Comparison of ENCODE assay signal across 18 cellular contexts in genomic region chr9:95101326-95101725, GRCh38.
DNase-seq lines count a peak whose midpoint lies in the region; ATAC-seq and TF ChIP-seq lines count a peak whose summit lies in the region.
"Had no signal": no experiment of that assay in that cellular context is flagged by ENCODE, and none has a peak within 500 bp of the region (broad histone marks: within the 10 kb centered on the region; RNA-seq: fewer than 3 reads in every experiment).

No MANE protein-coding gene starts in this region.

- peaks cover 0 to 37% (median 23%) of the 10 kb centered on the region in 4 donors for H3K36me3 ChIP-seq in stomach

- TF ChIP-seq POLR2A in stomach (IDR thresholded peaks at IDR 0.05): no peak

- peak overlapping the region; percentile 90 for H3K27ac Mint-ChIP-seq in mesothelial cell of epicardium
- H3K27ac Mint-ChIP-seq: activated T-helper 17 cell treated with anti-CD3 and anti-CD28 coated beads, Interleukin-2, amount 50 U/mL, for 72 hours; CD4-positive, alpha-beta memory T cell had no signal

- H3K4me1 ChIP-seq in stomach: peaks cover 23 to 88% (median 58%) of the 10 kb centered on the region in 4 donors

- TF ChIP-seq EP300 in stomach (IDR thresholded peaks at IDR 0.05): no peak

- H3K27me3 ChIP-seq in stomach: no peaks in the 10 kb centered on the region

- no peaks in the 10 kb centered on the region for H3K9me3 ChIP-seq in stomach

- 89 to 96% (median 95%) methylated on average over 12 of the region's 12 CpGs for WGBS in stomach, 5 donors

- peaks cover 18% of the 10 kb centered on the region for H3K36me3 Mint-ChIP-seq in mesothelial cell of epicardium

- no peak for TF ChIP-seq CTCF in VCaP (conservative IDR thresholded peaks at IDR 0.05)
- TF ChIP-seq CTCF in epithelial cell of esophagus (IDR thresholded peaks at IDR 0.05; ENCODE audit: insufficient read depth, low read depth, low read length, missing control alignments): no peak
- TF ChIP-seq CTCF in mesothelial cell of epicardium (IDR thresholded peaks at IDR 0.05; ENCODE audit: unreplicated experiment): no peak
- TF ChIP-seq CTCF in stomach (IDR thresholded peaks at IDR 0.05): no peak

- H3K4me3 ChIP-seq in epithelial cell of esophagus (ENCODE audit: low read length) (no peak overlapping the region), stomach (no peak overlapping the region)
- H3K4me3 ChIP-seq: lung had no signal

- no peak for ATAC-seq in GM18861 (IDR thresholded peaks at IDR 0.05; ENCODE audit: unreplicated experiment)
- ATAC-seq: activated T-helper 17 cell treated with anti-CD3 and anti-CD28 coated beads, Interleukin-2, amount 50 U/mL, for 72 hours; effector memory CD8-positive, alpha-beta T cell; HepG2; naive thymus-derived CD8-positive, alpha-beta T cell had no signal

- H3K4me1 Mint-ChIP-seq in mesothelial cell of epicardium: peaks cover 42% of the 10 kb centered on the region
- H3K4me1 Mint-ChIP-seq: activated T-helper 17 cell treated with anti-CD3 and anti-CD28 coated beads, Interleukin-2, amount 50 U/mL, for 72 hours; CD4-positive, alpha-beta memory T cell had no signal

- H3K27ac ChIP-seq in VCaP: peak overlapping the region; percentile 68
- H3K27ac ChIP-seq in stomach: peak overlapping the region in 3 of 5 donors; percentile 54 to 64 (median 63)

- no peak overlapping the region for H3K4me3 Mint-ChIP-seq in mesothelial cell of epicardium
- H3K4me3 Mint-ChIP-seq: activated T-helper 17 cell treated with anti-CD3 and anti-CD28 coated beads, Interleukin-2, amount 50 U/mL, for 72 hours; CD4-positive, alpha-beta memory T cell; effector memory CD8-positive, alpha-beta T cell; naive thymus-derived CD8-positive, alpha-beta T cell had no signal

- intact Hi-C loops in stomach (cut with DNase I; ENCODE audit: low total_unique reads): no loop called here

- H3K9me3 Mint-ChIP-seq in mesothelial cell of epicardium: no peaks in the 10 kb centered on the region
- H3K9me3 Mint-ChIP-seq: activated T-helper 17 cell treated with anti-CD3 and anti-CD28 coated beads, Interleukin-2, amount 50 U/mL, for 72 hours; CD4-positive, alpha-beta memory T cell; effector memory CD8-positive, alpha-beta T cell; naive thymus-derived CD8-positive, alpha-beta T cell had no signal

- DNase-seq in epithelial cell of esophagus (ENCODE audit: low read depth): peak; percentile 84
- no peak for DNase-seq in mesothelial cell of epicardium (ENCODE audit: low spot score in 2 of 2, unreplicated experiment in 2 of 2)
- no peak for DNase-seq in stomach
- no peak for DNase-seq in DMS53 treated with DMSO at 0.1 percent for 48 hours (lab: John Stamatoyannopoulos, UW; ENCODE audit: unreplicated experiment)
- DNase-seq in stimulated activated CD4-positive, alpha-beta T cell treated with anti-CD3 and anti-CD28 coated beads, Interleukin-12 subunit alpha, Interleukin-12 subunit beta, amount 100 ng/mL, for 4 hours: no peak
- DNase-seq in activated naive CD4-positive, alpha-beta T cell treated with Interleukin-2 at 50 U/mL for 16 hours: no peak
- DNase-seq: activated CD4-positive, alpha-beta T cell treated with anti-CD3 and anti-CD28 coated beads for 1 hour; CD4-positive, alpha-beta memory T cell; cerebellar nuclear complex; DND-41; effector memory CD8-positive, alpha-beta T cell; NCI-H1436 had no signal

- H3K27me3 Mint-ChIP-seq in mesothelial cell of epicardium (ENCODE audit: low read depth): no peaks in the 10 kb centered on the region
- H3K27me3 Mint-ChIP-seq: activated T-helper 17 cell treated with anti-CD3 and anti-CD28 coated beads, Interleukin-2, amount 50 U/mL, for 72 hours; CD4-positive, alpha-beta memory T cell; effector memory CD8-positive, alpha-beta T cell; naive thymus-derived CD8-positive, alpha-beta T cell had no signal
